1 cellular context compared by ENCODE assay signal in genomic region chr10:5666324-5667220, GRCh38.
TF ChIP-seq lines count a peak whose summit lies in the region.

TSS of gene ASB13 (minus strand) at chr10:5666595. CDS start at chr10:5666551, 44 bp downstream.

TF ChIP-seq in HepG2, 621 proteins besides CTCF, POLR2A, EP300 and RAD21 (continued from another document and continues in another):
- TF ChIP-seq POGK (CRISPR knock-in tag; conservative IDR thresholded peaks at IDR 0.05): no peak
- TF ChIP-seq SRSF1 (optimal IDR thresholded peaks at IDR 0.05; ENCODE audit: low read depth, low read length): no peak
- no peak; the same call in 1 of the 2 replicates for TF ChIP-seq ZNF740 (CRISPR knock-in tag; IDR thresholded peaks at IDR 0.05)
- TF ChIP-seq ZNF160 (CRISPR knock-in tag; IDR thresholded peaks at IDR 0.05): peak; percentile 13; the same call in 1 of the 2 replicates
- no peak for TF ChIP-seq TFAP4 (IDR thresholded peaks at IDR 0.05; ENCODE audit: borderline replicate concordance, low read depth)
- TF ChIP-seq MED1 (CRISPR knock-in tag; IDR thresholded peaks at IDR 0.05): peak; percentile 24; the same call in 1 of the 2 replicates
- TF ChIP-seq DRAP1 (CRISPR knock-in tag; IDR thresholded peaks at IDR 0.05): no peak; the same call in 1 of the 2 replicates
- TF ChIP-seq ZNF746 (CRISPR knock-in tag; IDR thresholded peaks at IDR 0.05): no peak
- no peak for TF ChIP-seq SMAD9 (CRISPR knock-in tag; IDR thresholded peaks at IDR 0.05)
- TF ChIP-seq RFXANK (CRISPR knock-in tag; IDR thresholded peaks at IDR 0.05): no peak
- TF ChIP-seq KDM1A (CRISPR knock-in tag; IDR thresholded peaks at IDR 0.05): no peak
- no peak; the same call in none of the 2 replicates for TF ChIP-seq MED13 (CRISPR knock-in tag; IDR thresholded peaks at IDR 0.05)
- no peak; the same call in 1 of the 2 replicates for TF ChIP-seq PHF20 (CRISPR knock-in tag; IDR thresholded peaks at IDR 0.05)
- TF ChIP-seq MTA1 (CRISPR knock-in tag; IDR thresholded peaks at IDR 0.05; ENCODE audit: borderline replicate concordance): no peak
- no peak for TF ChIP-seq REST (IDR thresholded peaks at IDR 0.05; ENCODE audit: borderline replicate concordance in 1 of 2, low read depth in 1 of 2, low read length in 2 of 2)
- TF ChIP-seq DMTF1 (CRISPR knock-in tag; IDR thresholded peaks at IDR 0.05): no peak
- no peak; the same call in 1 of the 2 replicates for TF ChIP-seq ZNF142 (CRISPR knock-in tag; IDR thresholded peaks at IDR 0.05)
- no peak for TF ChIP-seq NR2C2 (CRISPR knock-in tag; IDR thresholded peaks at IDR 0.05; ENCODE audit: borderline replicate concordance)
- no peak; the same call in 1 of the 2 replicates for TF ChIP-seq STAG1 (CRISPR knock-in tag; IDR thresholded peaks at IDR 0.05)
- no peak for TF ChIP-seq CERS6 (CRISPR knock-in tag; IDR thresholded peaks at IDR 0.05)
- TF ChIP-seq HOXD1 (CRISPR knock-in tag; IDR thresholded peaks at IDR 0.05): no peak
- no peak for TF ChIP-seq ELF1 (CRISPR knock-in tag; IDR thresholded peaks at IDR 0.05)
- no peak for TF ChIP-seq MAFK (conservative IDR thresholded peaks at IDR 0.05 in 1 of 2, IDR thresholded peaks at IDR 0.05 in 1 of 2; ENCODE audit: low read length in 2 of 2)
- TF ChIP-seq MEF2D (CRISPR knock-in tag; IDR thresholded peaks at IDR 0.05): peak; percentile 58; the same call in 1 of the 2 replicates
- TF ChIP-seq ARID2 (CRISPR knock-in tag; IDR thresholded peaks at IDR 0.05; ENCODE audit: borderline replicate concordance): 0 out of 2 replicates have a peak, but pooled peaks have one; percentile 46
- peak; percentile 62; the same call in 1 of the 2 replicates for TF ChIP-seq ZSCAN12 (CRISPR knock-in tag; IDR thresholded peaks at IDR 0.05)
- 0 out of 2 replicates have a peak, but pooled peaks have one; percentile 42 for TF ChIP-seq HIVEP1 (CRISPR knock-in tag; IDR thresholded peaks at IDR 0.05)
- no peak for TF ChIP-seq ZNF503 (CRISPR knock-in tag; IDR thresholded peaks at IDR 0.05)
- no peak for TF ChIP-seq FOXJ3 (CRISPR knock-in tag; IDR thresholded peaks at IDR 0.05; ENCODE audit: borderline replicate concordance)
- peak; percentile 82; the same call in 1 of the 2 replicates for TF ChIP-seq ZIK1 (CRISPR knock-in tag; IDR thresholded peaks at IDR 0.05; ENCODE audit: borderline replicate concordance, low read depth)
- no peak for TF ChIP-seq MATR3 (CRISPR knock-in tag; IDR thresholded peaks at IDR 0.05)
- no peak for TF ChIP-seq ZNF276 (CRISPR knock-in tag; IDR thresholded peaks at IDR 0.05; ENCODE audit: low read depth)
- no peak for TF ChIP-seq TRIM24 (CRISPR knock-in tag; IDR thresholded peaks at IDR 0.05)
- 0 out of 2 replicates have a peak, but pooled peaks have one; percentile 57 for TF ChIP-seq ZNF878 (CRISPR knock-in tag; IDR thresholded peaks at IDR 0.05)
- no peak; the same call in 1 of the 2 replicates for TF ChIP-seq SRY (CRISPR knock-in tag; IDR thresholded peaks at IDR 0.05)
- TF ChIP-seq CBX5 (CRISPR knock-in tag; IDR thresholded peaks at IDR 0.05; ENCODE audit: borderline replicate concordance): no peak
- no peak for TF ChIP-seq ZNF720 (CRISPR knock-in tag; IDR thresholded peaks at IDR 0.05)
- no peak; the same call in 1 of the 2 replicates for TF ChIP-seq JDP2 (CRISPR knock-in tag; IDR thresholded peaks at IDR 0.05; ENCODE audit: borderline replicate concordance)
- no peak for TF ChIP-seq FOXP1 (IDR thresholded peaks at IDR 0.05)
- no peak for TF ChIP-seq FOXP1 (CRISPR knock-in tag; IDR thresholded peaks at IDR 0.05)
- no peak for TF ChIP-seq SPEN (CRISPR knock-in tag; IDR thresholded peaks at IDR 0.05; ENCODE audit: low read depth)
